1 cellular context compared by ENCODE assay signal in the genomic region with DNA sequence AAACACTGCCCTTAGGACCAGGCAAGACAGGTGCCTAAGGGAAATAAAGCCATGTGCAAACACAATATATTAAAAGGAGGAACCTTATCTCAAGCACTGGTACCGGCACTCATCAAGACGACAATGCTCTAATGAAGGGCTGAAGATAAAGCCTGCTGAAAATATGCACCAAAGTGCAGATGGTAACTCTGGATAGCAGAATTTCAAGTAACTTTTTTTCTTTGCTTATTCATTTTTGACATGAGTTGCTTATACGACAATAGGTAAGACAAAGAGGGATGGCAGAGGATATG.
TF ChIP-seq lines count a peak whose summit lies in the region.

No MANE protein-coding gene starts in this region.

TF ChIP-seq in SK-N-SH treated with all-trans-retinoic acid at 6 μM for 48 hours, 23 proteins besides CTCF, POLR2A, EP300 and RAD21 (continued from another document):
- TF ChIP-seq, protein P1, sequence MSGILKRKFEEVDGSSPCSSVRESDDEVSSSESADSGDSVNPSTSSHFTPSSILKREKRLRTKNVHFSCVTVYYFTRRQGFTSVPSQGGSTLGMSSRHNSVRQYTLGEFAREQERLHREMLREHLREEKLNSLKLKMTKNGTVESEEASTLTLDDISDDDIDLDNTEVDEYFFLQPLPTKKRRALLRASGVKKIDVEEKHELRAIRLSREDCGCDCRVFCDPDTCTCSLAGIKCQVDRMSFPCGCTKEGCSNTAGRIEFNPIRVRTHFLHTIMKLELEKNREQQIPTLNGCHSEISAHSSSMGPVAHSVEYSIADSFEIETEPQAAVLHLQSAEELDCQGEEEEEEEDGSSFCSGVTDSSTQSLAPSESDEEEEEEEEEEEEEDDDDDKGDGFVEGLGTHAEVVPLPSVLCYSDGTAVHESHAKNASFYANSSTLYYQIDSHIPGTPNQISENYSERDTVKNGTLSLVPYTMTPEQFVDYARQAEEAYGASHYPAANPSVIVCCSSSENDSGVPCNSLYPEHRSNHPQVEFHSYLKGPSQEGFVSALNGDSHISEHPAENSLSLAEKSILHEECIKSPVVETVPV (CRISPR knock-in tag; IDR thresholded peaks at IDR 0.05): no peak
- TF ChIP-seq BACH2 (CRISPR knock-in tag; IDR thresholded peaks at IDR 0.05; ENCODE audit: borderline replicate concordance) (no peak), ZNF8 (CRISPR knock-in tag; IDR thresholded peaks at IDR 0.05) (no peak), GLIS3 (CRISPR knock-in tag; IDR thresholded peaks at IDR 0.05) (no peak)
- TF ChIP-seq, protein P2, sequence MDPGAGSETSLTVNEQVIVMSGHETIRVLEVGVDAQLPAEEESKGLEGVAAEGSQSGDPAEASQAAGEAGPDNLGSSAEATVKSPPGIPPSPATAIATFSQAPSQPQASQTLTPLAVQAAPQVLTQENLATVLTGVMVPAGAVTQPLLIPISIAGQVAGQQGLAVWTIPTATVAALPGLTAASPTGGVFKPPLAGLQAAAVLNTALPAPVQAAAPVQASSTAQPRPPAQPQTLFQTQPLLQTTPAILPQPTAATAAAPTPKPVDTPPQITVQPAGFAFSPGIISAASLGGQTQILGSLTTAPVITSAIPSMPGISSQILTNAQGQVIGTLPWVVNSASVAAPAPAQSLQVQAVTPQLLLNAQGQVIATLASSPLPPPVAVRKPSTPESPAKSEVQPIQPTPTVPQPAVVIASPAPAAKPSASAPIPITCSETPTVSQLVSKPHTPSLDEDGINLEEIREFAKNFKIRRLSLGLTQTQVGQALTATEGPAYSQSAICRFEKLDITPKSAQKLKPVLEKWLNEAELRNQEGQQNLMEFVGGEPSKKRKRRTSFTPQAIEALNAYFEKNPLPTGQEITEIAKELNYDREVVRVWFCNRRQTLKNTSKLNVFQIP (CRISPR knock-in tag; IDR thresholded peaks at IDR 0.05; ENCODE audit: borderline replicate concordance, low read depth): no peak
- TF ChIP-seq, protein P3, sequence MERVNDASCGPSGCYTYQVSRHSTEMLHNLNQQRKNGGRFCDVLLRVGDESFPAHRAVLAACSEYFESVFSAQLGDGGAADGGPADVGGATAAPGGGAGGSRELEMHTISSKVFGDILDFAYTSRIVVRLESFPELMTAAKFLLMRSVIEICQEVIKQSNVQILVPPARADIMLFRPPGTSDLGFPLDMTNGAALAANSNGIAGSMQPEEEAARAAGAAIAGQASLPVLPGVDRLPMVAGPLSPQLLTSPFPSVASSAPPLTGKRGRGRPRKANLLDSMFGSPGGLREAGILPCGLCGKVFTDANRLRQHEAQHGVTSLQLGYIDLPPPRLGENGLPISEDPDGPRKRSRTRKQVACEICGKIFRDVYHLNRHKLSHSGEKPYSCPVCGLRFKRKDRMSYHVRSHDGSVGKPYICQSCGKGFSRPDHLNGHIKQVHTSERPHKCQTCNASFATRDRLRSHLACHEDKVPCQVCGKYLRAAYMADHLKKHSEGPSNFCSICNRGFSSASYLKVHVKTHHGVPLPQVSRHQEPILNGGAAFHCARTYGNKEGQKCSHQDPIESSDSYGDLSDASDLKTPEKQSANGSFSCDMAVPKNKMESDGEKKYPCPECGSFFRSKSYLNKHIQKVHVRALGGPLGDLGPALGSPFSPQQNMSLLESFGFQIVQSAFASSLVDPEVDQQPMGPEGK (CRISPR knock-in tag; IDR thresholded peaks at IDR 0.05; ENCODE audit: borderline replicate concordance): no peak
TF ChIP-seq in SK-N-SH treated with all-trans-retinoic acid at 6 μM for 48 hours: peak in this region for 0.
